Comparison of ENCODE assay signal across 10 cellular contexts in genomic region chr15:74788042-74788715, GRCh38. TPM values are rescaled to one million over a fixed set of nuclear protein-coding genes. Genes with fewer than 3 reads are reported as not detected.
A peak's percentile ranks its signal among the peaks of the same experiment; 100 is the strongest.
DNase-seq lines count a peak whose midpoint lies in the region; ATAC-seq, FAIRE-seq and TF ChIP-seq lines count a peak whose summit lies in the region.
"Had no signal": no experiment of that assay in that cellular context is flagged by ENCODE, and none has a peak within 500 bp of the region (broad histone marks: within the 10 kb centered on the region; RNA-seq: fewer than 3 reads in every experiment).

No MANE protein-coding gene starts in this region.

- H3K4me2 ChIP-seq in IMR-90 (ENCODE audit: low read depth, low read length) (no peak overlapping the region), astrocyte (ENCODE audit: low read length) (peak overlapping the region; percentile 69)

- peak overlapping the region; percentile 95 for H3K27ac ChIP-seq in CD4-positive, CD25-positive, alpha-beta regulatory T cell (ENCODE audit: insufficient read depth, low read length, poor library complexity, severe bottlenecking)
- no peak overlapping the region for H3K27ac ChIP-seq in IMR-90 (ENCODE audit: insufficient read depth, low read length)
- no peak overlapping the region for H3K27ac ChIP-seq in astrocyte (ENCODE audit: low read depth, low read length)

- H3K4ac ChIP-seq in IMR-90 (ENCODE audit: low read depth, low read length) = no peak overlapping the region; the same call in 1 of the 2 replicates

- TF ChIP-seq CTCF in IMR-90 (conservative IDR thresholded peaks at IDR 0.05; ENCODE audit: low read depth, low read length) (no peak), astrocyte (IDR thresholded peaks at IDR 0.05; ENCODE audit: insufficient read depth, low read depth, low read length) (no peak)

- H3K18ac ChIP-seq in IMR-90 (ENCODE audit: low read depth, low read length) = no peak overlapping the region

- 17% methylated on average over 1 of the region's 8 CpGs; no CpG with 5 or more reads in 1 of the 2 experiments for WGBS in IMR-90 (ENCODE audit: extremely low coverage in 2 of 2, insufficient read length in 1 of 2), 2 experiments

- H3K36me3 Mint-ChIP-seq in CD4-positive, CD25-positive, alpha-beta regulatory T cell = peaks cover 20% of the 10 kb centered on the region
- H3K36me3 Mint-ChIP-seq in astrocyte (ENCODE audit: low read depth, unreplicated experiment) = peaks cover 3% of the 10 kb centered on the region
- H3K36me3 Mint-ChIP-seq in natural killer cell treated with Interleukin-12 subunit alpha and Interleukin-12 subunit beta and Interleukin-15 and Interleukin-18, amount 100 ng/mL, for 72 hours = peaks cover 17% of the 10 kb centered on the region

- H3K79me1 ChIP-seq in IMR-90 (ENCODE audit: low read depth in 1 of 2, low read length in 2 of 2) = peaks cover 20 to 92% of the 10 kb centered on the region in 2 experiments

- no peak overlapping the region for H3K9ac ChIP-seq in IMR-90 (ENCODE audit: low read depth, low read length)
- H3K9ac ChIP-seq in astrocyte (ENCODE audit: low read length) = no peak overlapping the region

- TF ChIP-seq RAD21 in IMR-90 (IDR thresholded peaks at IDR 0.05; ENCODE audit: low read length) = no peak

- H3K4me1 ChIP-seq in CD4-positive, CD25-positive, alpha-beta regulatory T cell (ENCODE audit: control insufficient read depth, insufficient read depth, low read length, poor library complexity, severe bottlenecking) = peaks cover 100% of the 10 kb centered on the region
- H3K4me1 ChIP-seq in IMR-90 (ENCODE audit: control insufficient read depth, insufficient read depth, low read length) = peaks cover 31% of the 10 kb centered on the region
- H3K4me1 ChIP-seq in astrocyte (ENCODE audit: insufficient read depth, low read length) = peaks cover 75% of the 10 kb centered on the region

- H3K4me3 Mint-ChIP-seq in CD4-positive, CD25-positive, alpha-beta regulatory T cell = peak overlapping the region; percentile 89 to 98 (median 94)
- peak overlapping the region; percentile 46 for H3K4me3 Mint-ChIP-seq in astrocyte (ENCODE audit: unreplicated experiment)
- H3K4me3 Mint-ChIP-seq in natural killer cell treated with Interleukin-12 subunit alpha and Interleukin-12 subunit beta and Interleukin-15 and Interleukin-18, amount 100 ng/mL, for 72 hours = peak overlapping the region; percentile 87

- peaks cover 95% of the 10 kb centered on the region for H3K79me2 ChIP-seq in astrocyte (ENCODE audit: insufficient read depth, low read length)

- H2BK20ac ChIP-seq in IMR-90 (ENCODE audit: low read depth, low read length) = no peak overlapping the region

- H4K20me1 ChIP-seq in IMR-90 (ENCODE audit: insufficient read depth, low read length) (peaks cover 91% of the 10 kb centered on the region), astrocyte (ENCODE audit: insufficient read depth, low read length) (peaks cover 95% of the 10 kb centered on the region)

- no peak overlapping the region for H3K14ac ChIP-seq in IMR-90 (replicated peaks; ENCODE audit: low read depth, low read length)

- H3K27ac Mint-ChIP-seq in CD4-positive, CD25-positive, alpha-beta regulatory T cell = peak overlapping the region; percentile 97 to 100 (median 99)
- H3K27ac Mint-ChIP-seq in astrocyte (ENCODE audit: unreplicated experiment) = peak overlapping the region; percentile 84
- peak overlapping the region; percentile 91 to 97 for H3K27ac Mint-ChIP-seq in natural killer cell treated with Interleukin-12 subunit alpha and Interleukin-12 subunit beta and Interleukin-15 and Interleukin-18, amount 100 ng/mL, for 72 hours

- peak overlapping the region; percentile 85 for H3K4me3 ChIP-seq in CD4-positive, CD25-positive, alpha-beta regulatory T cell (ENCODE audit: low read depth, low read length)
- H3K4me3 ChIP-seq in IMR-90 (ENCODE audit: insufficient read depth, low read depth, low read length) = no peak overlapping the region
- H3K4me3 ChIP-seq in astrocyte (ENCODE audit: insufficient read depth, low read depth, low read length) = no peak overlapping the region
- H3K4me3 ChIP-seq: testis had no signal

- no peaks in the 10 kb centered on the region for H3K9me3 Mint-ChIP-seq in CD4-positive, CD25-positive, alpha-beta regulatory T cell
- H3K9me3 Mint-ChIP-seq in astrocyte (ENCODE audit: unreplicated experiment) = no peaks in the 10 kb centered on the region
- no peaks in the 10 kb centered on the region for H3K9me3 Mint-ChIP-seq in natural killer cell treated with Interleukin-12 subunit alpha and Interleukin-12 subunit beta and Interleukin-15 and Interleukin-18, amount 100 ng/mL, for 72 hours

- H2AK9ac ChIP-seq in IMR-90 (replicated peaks; ENCODE audit: low read depth, low read length, poor library complexity) = peak overlapping the region; percentile 76

- DNase-seq in CD4-positive, CD25-positive, alpha-beta regulatory T cell = no peak
- DNase-seq in IMR-90 = no peak
- no peak for DNase-seq in astrocyte (ENCODE audit: low read depth)
- DNase-seq in natural killer cell treated with Interleukin-12 subunit alpha and Interleukin-12 subunit beta and Interleukin-15 and Interleukin-18, amount 100 ng/mL, for 72 hours (ENCODE audit: low spot score) = no peak
- DNase-seq in stimulated activated CD4-positive, alpha-beta T cell treated with anti-CD3 and anti-CD28 coated beads, Interleukin-2, amount 100 ng/mL, for 24 hours = no peak
- no peak for DNase-seq in GDM1 (lab: John Stamatoyannopoulos, UW)

- in situ Hi-C loops in IMR-90 (cut with MboI; ENCODE audit: low sequenced_read_pairs) = no loop called here

- H4K91ac ChIP-seq in IMR-90 (ENCODE audit: insufficient read depth, low read depth, low read length) = no peak overlapping the region

- TF ChIP-seq POLR2A in IMR-90 (IDR thresholded peaks at IDR 0.05; ENCODE audit: low read depth, low read length) = no peak

- H2BK120ac ChIP-seq in IMR-90 (ENCODE audit: low read depth, low read length) = no peak overlapping the region

- H2AFZ ChIP-seq in IMR-90 (replicated peaks; ENCODE audit: low read length, poor library complexity) = peak overlapping the region; percentile 0
- H2AFZ ChIP-seq in astrocyte (ENCODE audit: low read depth, low read length) = no peak overlapping the region

- H3K27me3 ChIP-seq in CD4-positive, CD25-positive, alpha-beta regulatory T cell (ENCODE audit: control insufficient read depth, insufficient read depth, low read length) = no peaks in the 10 kb centered on the region
- H3K27me3 ChIP-seq in IMR-90 (ENCODE audit: control insufficient read depth, insufficient read depth, low read length) = no peaks in the 10 kb centered on the region
- no peaks in the 10 kb centered on the region for H3K27me3 ChIP-seq in astrocyte (ENCODE audit: insufficient read depth, low read length)
- H3K27me3 ChIP-seq: pancreas, testis had no signal

- H2AK5ac ChIP-seq in IMR-90 (ENCODE audit: low read depth, low read length) = no peak overlapping the region

- POLR2A ChIA-PET in IMR-90 (lab: Charles Lee; ENCODE audit: unreplicated experiment) = interaction anchor here (0.6 kb wide), 1 partner anchor 235 kb away, joined by 17 read pairs; no protein-coding TSS in a partner anchor

- H3K23ac ChIP-seq in IMR-90 (ENCODE audit: low read depth, low read length) = peak overlapping the region; percentile 46; the same call in 1 of the 2 replicates

- ATAC-seq in CD4-positive, CD25-positive, alpha-beta regulatory T cell (ENCODE audit: low read depth in 2 of 2) = no peak
- ATAC-seq in IMR-90 (ENCODE audit: low read depth) = no peak
- ATAC-seq in natural killer cell treated with Interleukin-12 subunit alpha and Interleukin-12 subunit beta and Interleukin-15 and Interleukin-18, amount 100 ng/mL, for 72 hours = no peak
- ATAC-seq in HG03565 (IDR thresholded peaks at IDR 0.05; ENCODE audit: unreplicated experiment) = no peak
- ATAC-seq in HG02970 (IDR thresholded peaks at IDR 0.05; ENCODE audit: low FRiP score, unreplicated experiment) = no peak

- H4K8ac ChIP-seq in IMR-90 (ENCODE audit: low read depth in 2 of 2, low read length in 2 of 2) = no peak overlapping the region; a peak in 1 of 4 replicates

- no peak overlapping the region for H2BK15ac ChIP-seq in IMR-90 (ENCODE audit: low read depth, low read length)

- H3K56ac ChIP-seq in IMR-90 (ENCODE audit: extremely low read depth, insufficient read depth, low read length) = no peak overlapping the region

- H3K9me1 ChIP-seq in IMR-90 (ENCODE audit: insufficient read depth, low read length) = peaks cover 45% of the 10 kb centered on the region

- CTCF ChIA-PET in IMR-90 (lab: Yijun Ruan, JAX) = interaction anchor here (0.7 to 1.5 kb wide), 5 partner anchors 12 to 288 kb away, joined by 3 to 5 read pairs (median 3); no protein-coding TSS in a partner anchor

- no peak overlapping the region for H4K5ac ChIP-seq in IMR-90 (ENCODE audit: low read depth, low read length)

- intact Hi-C loops in IMR-90 (cut with micrococcal nuclease) = no loop called here

- H3K36me3 ChIP-seq in CD4-positive, CD25-positive, alpha-beta regulatory T cell (ENCODE audit: control insufficient read depth, insufficient read depth, low read length) = no peaks in the 10 kb centered on the region
- H3K36me3 ChIP-seq in IMR-90 (ENCODE audit: control insufficient read depth, insufficient read depth, low read length) (peaks cover 2% of the 10 kb centered on the region; the same call in 1 of the 2 replicates), astrocyte (ENCODE audit: insufficient read depth, low read length) (no peaks in the 10 kb centered on the region)
- H3K36me3 ChIP-seq: pancreas had no signal

- dilution Hi-C loops in IMR-90 (cut with HindIII; ENCODE audit: low sequenced_read_pairs, unreplicated experiment) = no loop called here

- BruUV-seq in IMR-90 (replicated peaks; lab: Mats Ljungman, UMichigan) = no TSS peak

- no peak for FAIRE-seq in astrocyte (lab: Jason Lieb, UNC)
- FAIRE-seq: pancreas had no signal

- H3K4me1 Mint-ChIP-seq in CD4-positive, CD25-positive, alpha-beta regulatory T cell = peaks cover 12 to 89% (median 51%) of the 10 kb centered on the region in 4 donors
- H3K4me1 Mint-ChIP-seq in astrocyte (ENCODE audit: low read depth, unreplicated experiment) = peaks cover 41% of the 10 kb centered on the region
- H3K4me1 Mint-ChIP-seq in natural killer cell treated with Interleukin-12 subunit alpha and Interleukin-12 subunit beta and Interleukin-15 and Interleukin-18, amount 100 ng/mL, for 72 hours (ENCODE audit: low read depth in 2 of 2) = peaks cover 79 to 87% of the 10 kb centered on the region in 2 donors

- H3K27me3 Mint-ChIP-seq in CD4-positive, CD25-positive, alpha-beta regulatory T cell = peaks cover 9% of the 10 kb centered on the region
- no peaks in the 10 kb centered on the region for H3K27me3 Mint-ChIP-seq in astrocyte (ENCODE audit: low read depth, unreplicated experiment)
- no peaks in the 10 kb centered on the region for H3K27me3 Mint-ChIP-seq in natural killer cell treated with Interleukin-12 subunit alpha and Interleukin-12 subunit beta and Interleukin-15 and Interleukin-18, amount 100 ng/mL, for 72 hours

- no peak overlapping the region for H2BK5ac ChIP-seq in IMR-90 (ENCODE audit: low read depth, low read length, poor library complexity, severe bottlenecking)

- H3K9me3 ChIP-seq in CD4-positive, CD25-positive, alpha-beta regulatory T cell (ENCODE audit: control insufficient read depth in 2 of 2, low read length in 2 of 2) = no peaks in the 10 kb centered on the region
- no peaks in the 10 kb centered on the region for H3K9me3 ChIP-seq in IMR-90 (ENCODE audit: control insufficient read depth, insufficient read depth, low read length)
- no peaks in the 10 kb centered on the region for H3K9me3 ChIP-seq in astrocyte (ENCODE audit: insufficient read depth, low read depth, low read length)
- H3K9me3 ChIP-seq: pancreas, testis had no signal

RNA-seq across cellular contexts. Expression of gene CSK, which starts 6.3 kb away (rescaled TPM):
- 257 TPM for total RNA-seq in CD4-positive, CD25-positive, alpha-beta regulatory T cell
- polyA plus RNA-seq in CD4-positive, CD25-positive, alpha-beta regulatory T cell = 100 to 1,000 TPM; 131 to 151 (median 141) TPM
- total RNA-seq in IMR-90 (2012; rRNA removed) = 10.8 and 13.6 TPM in 2 replicates
- 42.5 and 54.0 TPM in 2 replicates for polyA plus RNA-seq in IMR-90 (2012; rRNA removed)
- polyA plus RNA-seq in IMR-90 (2012; cell fraction: cytosol; rRNA removed) = 33.3 and 58.6 TPM in 2 replicates
- polyA plus RNA-seq in IMR-90 (2012; cell fraction: nucleus; rRNA removed; ENCODE audit: low replicate concordance) = 97.3 and 182 TPM in 2 replicates
- 45.4 and 49.8 TPM in 2 replicates for total RNA-seq in astrocyte
- total RNA-seq in natural killer cell treated with Interleukin-12 subunit alpha and Interleukin-12 subunit beta and Interleukin-15 and Interleukin-18, amount 100 ng/mL, for 72 hours = 100 to 1,000 TPM; 323 TPM

RNA-seq across cellular contexts. Expression of gene LMAN1L, which starts 24.5 kb away (rescaled TPM):
- total RNA-seq in CD4-positive, CD25-positive, alpha-beta regulatory T cell = not detected
- polyA plus RNA-seq in CD4-positive, CD25-positive, alpha-beta regulatory T cell = not detected
- total RNA-seq in IMR-90 (2012; rRNA removed) (not detected in 2 replicates), astrocyte (0.32 TPM in 1 of 2 replicates, not detected in the other)
- polyA plus RNA-seq in IMR-90 (2012; rRNA removed) = not detected in 2 replicates
- not detected in 2 replicates for polyA plus RNA-seq in IMR-90 (2012; cell fraction: cytosol; rRNA removed)
- polyA plus RNA-seq in IMR-90 (2012; cell fraction: nucleus; rRNA removed; ENCODE audit: low replicate concordance) = 0.09 and 0.30 TPM in 2 replicates
- 1 to 10 TPM; 3.4 to 4.9 TPM for total RNA-seq in natural killer cell treated with Interleukin-12 subunit alpha and Interleukin-12 subunit beta and Interleukin-15 and Interleukin-18, amount 100 ng/mL, for 72 hours
- polyA plus RNA-seq: pancreas had no signal

RNA-seq across cellular contexts. Expression of gene CPLX3, which starts 38.2 kb away (rescaled TPM):
- 0.35 TPM for total RNA-seq in CD4-positive, CD25-positive, alpha-beta regulatory T cell
- not detected for polyA plus RNA-seq in CD4-positive, CD25-positive, alpha-beta regulatory T cell
- total RNA-seq in IMR-90 (2012; rRNA removed) (not detected in 2 replicates), astrocyte (not detected in 2 replicates)
- not detected in 2 replicates for polyA plus RNA-seq in IMR-90 (2012; rRNA removed)
- not detected in 2 replicates for polyA plus RNA-seq in IMR-90 (2012; cell fraction: cytosol; rRNA removed)
- 0.12 and 0.24 TPM in 2 replicates for polyA plus RNA-seq in IMR-90 (2012; cell fraction: nucleus; rRNA removed; ENCODE audit: low replicate concordance)
- total RNA-seq in natural killer cell treated with Interleukin-12 subunit alpha and Interleukin-12 subunit beta and Interleukin-15 and Interleukin-18, amount 100 ng/mL, for 72 hours = 1 to 10 TPM in 1 of 2 donors, under 1 TPM in 1; 0.43 to 1.7 TPM
- total RNA-seq: pancreas had no signal

RNA-seq across cellular contexts. Expression of gene CYP1A2, which starts 39.5 kb away (rescaled TPM):
- not detected for total RNA-seq in CD4-positive, CD25-positive, alpha-beta regulatory T cell
- polyA plus RNA-seq in CD4-positive, CD25-positive, alpha-beta regulatory T cell = not detected
- total RNA-seq in IMR-90 (2012; rRNA removed) = not detected in 2 replicates
- polyA plus RNA-seq in IMR-90 (2012; rRNA removed) = not detected in 2 replicates
- polyA plus RNA-seq in IMR-90 (2012; cell fraction: cytosol; rRNA removed) = not detected in 2 replicates
- polyA plus RNA-seq in IMR-90 (2012; cell fraction: nucleus; rRNA removed; ENCODE audit: low replicate concordance) = not detected in 2 replicates
- total RNA-seq in astrocyte = not detected in 2 replicates
- total RNA-seq in natural killer cell treated with Interleukin-12 subunit alpha and Interleukin-12 subunit beta and Interleukin-15 and Interleukin-18, amount 100 ng/mL, for 72 hours = not detected
- polyA plus RNA-seq: pancreas had no signal

RNA-seq across cellular contexts. Expression of gene ULK3, which starts 54.8 kb away (rescaled TPM):
- total RNA-seq in CD4-positive, CD25-positive, alpha-beta regulatory T cell = 54.4 TPM
- polyA plus RNA-seq in CD4-positive, CD25-positive, alpha-beta regulatory T cell = 10 to 100 TPM; 22.5 to 38.1 (median 34.7) TPM
- total RNA-seq in IMR-90 (2012; rRNA removed) (8.6 and 11.8 TPM in 2 replicates), astrocyte (14.2 and 15.6 TPM in 2 replicates)
- 22.7 and 24.7 TPM in 2 replicates for polyA plus RNA-seq in IMR-90 (2012; rRNA removed)
- polyA plus RNA-seq in IMR-90 (2012; cell fraction: cytosol; rRNA removed) = 10.2 and 12.4 TPM in 2 replicates
- 160 and 201 TPM in 2 replicates for polyA plus RNA-seq in IMR-90 (2012; cell fraction: nucleus; rRNA removed; ENCODE audit: low replicate concordance)
- 10 to 100 TPM; 39.1 to 74.7 TPM for total RNA-seq in natural killer cell treated with Interleukin-12 subunit alpha and Interleukin-12 subunit beta and Interleukin-15 and Interleukin-18, amount 100 ng/mL, for 72 hours
